In the genomic region with DNA sequence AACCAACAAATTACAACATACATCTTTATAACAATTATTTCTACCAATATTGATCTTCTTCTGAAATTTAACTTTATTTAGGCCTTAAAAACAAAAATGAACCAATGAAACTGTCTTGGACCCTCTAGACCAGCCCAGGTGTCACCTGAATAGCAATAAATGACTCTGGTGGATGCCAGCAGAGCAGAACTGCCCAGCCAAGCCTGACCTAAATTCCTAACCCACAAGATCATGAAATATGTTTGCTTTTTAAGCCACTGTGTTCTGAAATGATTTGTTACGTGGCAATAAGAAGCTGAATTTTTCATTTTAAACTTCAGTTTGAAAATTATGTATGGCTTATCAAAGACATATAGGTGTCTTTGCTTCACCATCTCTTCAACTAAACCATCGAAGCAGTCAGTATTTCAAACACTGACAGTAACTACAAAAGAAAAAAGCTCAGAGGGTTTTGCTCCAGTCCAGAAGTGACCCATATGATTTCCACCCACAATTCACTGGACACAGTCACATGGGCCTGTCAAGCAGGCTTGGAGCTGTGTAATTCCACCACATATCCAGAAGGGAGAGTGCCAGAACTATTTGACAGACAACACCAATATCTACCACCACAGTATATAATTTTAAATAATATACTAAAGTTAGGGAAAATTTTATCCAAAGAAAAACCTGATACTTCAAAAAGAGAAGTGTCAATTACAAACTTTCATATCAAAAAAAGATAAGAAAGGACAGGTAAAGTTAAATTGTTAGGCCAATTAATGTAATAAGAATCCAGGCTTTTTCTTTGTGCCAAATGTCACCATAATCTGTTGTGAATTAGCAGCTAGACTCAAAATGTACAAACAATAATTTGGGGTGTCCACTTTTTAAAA, we compare ENCODE assay signal across 8 cellular contexts.
DNase-seq lines count a peak whose midpoint lies in the region; ATAC-seq, FAIRE-seq and TF ChIP-seq lines count a peak whose summit lies in the region.

No MANE protein-coding gene starts in this region.

- H3K4me1 Mint-ChIP-seq in activated naive CD8-positive, alpha-beta T cell treated with anti-CD3 and anti-CD28 coated beads for 36 hours: peaks cover 44% of the 10 kb centered on the region

- TF ChIP-seq CTCF in GM12864 (IDR thresholded peaks at IDR 0.05; ENCODE audit: low read depth, low read length, missing control alignments): peak; percentile 37

- H3K27ac Mint-ChIP-seq in activated naive CD8-positive, alpha-beta T cell treated with anti-CD3 and anti-CD28 coated beads for 36 hours: no peak overlapping the region

- H3K9me3 Mint-ChIP-seq in activated naive CD8-positive, alpha-beta T cell treated with anti-CD3 and anti-CD28 coated beads for 36 hours: no peaks in the 10 kb centered on the region

- H3K4me3 Mint-ChIP-seq in activated naive CD8-positive, alpha-beta T cell treated with anti-CD3 and anti-CD28 coated beads for 36 hours: no peak overlapping the region

- ATAC-seq in HG02885 (IDR thresholded peaks at IDR 0.05; ENCODE audit: poor library complexity, unreplicated experiment): peak; percentile 62

- H3K27me3 Mint-ChIP-seq in activated naive CD8-positive, alpha-beta T cell treated with anti-CD3 and anti-CD28 coated beads for 36 hours: no peaks in the 10 kb centered on the region

- peak; percentile 98 for FAIRE-seq in A204.1 (lab: Jason Lieb, UNC)

- DNase-seq in GM12864 (ENCODE audit: low read depth) (no peak), NCI-H526 (lab: John Stamatoyannopoulos, UW) (peak; percentile 21 to 71), dermis microvascular lymphatic vessel endothelial cell (ENCODE audit: low read depth in 2 of 2) (peak; percentile 68 to 81), medulla oblongata (ENCODE audit: extremely low spot score) (peak; percentile 68)
- no peak for DNase-seq in activated naive CD8-positive, alpha-beta T cell treated with anti-CD3 and anti-CD28 coated beads for 36 hours
- no peak for DNase-seq in effector CD4-positive, alpha-beta T cell

- no peak overlapping the region for H3K4me3 ChIP-seq in GM12864 (ENCODE audit: low read depth, low read length)

- peaks cover 10% of the 10 kb centered on the region for H3K36me3 Mint-ChIP-seq in activated naive CD8-positive, alpha-beta T cell treated with anti-CD3 and anti-CD28 coated beads for 36 hours

Comparison
In these comparisons a context has a peak if more than half of its experiments do, and no peak if none do; other contexts are left out.
1. DNase-seq: peak in NCI-H526 (2 of 2), dermis microvascular lymphatic vessel endothelial cell (2 of 2) and medulla oblongata (single experiment); none in GM12864 (single experiment), activated naive CD8-positive, alpha-beta T cell treated with anti-CD3 and anti-CD28 coated beads for 36 hours (single experiment) and effector CD4-positive, alpha-beta T cell (single experiment).